ENCODE assay signal across 25 cellular contexts in the genomic region with DNA sequence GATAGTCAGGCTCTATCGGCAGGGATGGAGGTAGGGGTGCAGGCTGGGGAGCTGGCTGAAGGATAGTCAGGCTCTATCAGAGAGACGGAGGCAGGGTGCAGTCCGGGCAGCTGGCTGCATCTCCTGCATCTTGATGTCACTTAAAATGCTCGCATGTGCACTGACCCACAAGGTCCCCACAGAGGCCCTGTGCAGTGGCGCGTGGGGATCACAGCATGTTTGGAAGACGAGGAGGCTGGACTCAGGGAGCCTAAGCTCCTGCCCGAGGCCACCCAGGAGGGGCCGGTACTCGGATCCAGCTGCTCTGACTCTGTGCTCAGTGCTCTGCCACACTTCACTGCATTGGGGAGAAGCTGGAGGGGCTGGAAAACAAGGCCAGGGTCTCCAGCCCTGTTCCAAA.
DNase-seq lines count a peak whose midpoint lies in the region; ATAC-seq and TF ChIP-seq lines count a peak whose summit lies in the region.
"Had no signal": no experiment of that assay in that cellular context is flagged by ENCODE, and none has a peak within 500 bp of the region (broad histone marks: within the 10 kb centered on the region; RNA-seq: fewer than 3 reads in every experiment).

No MANE protein-coding gene starts in this region.

- H3K27ac ChIP-seq in left ventricle myocardium inferior (replicated peaks) (no peak overlapping the region), RWPE2 (ENCODE audit: poor library complexity, severe bottlenecking) (no peak overlapping the region), lower lobe of right lung (no peak overlapping the region), sigmoid colon (no peak overlapping the region), foreskin keratinocyte (no peak overlapping the region)
- H3K27ac ChIP-seq: A549, KMS-11, PC-9, RWPE1, SJCRH30 had no signal

- TF ChIP-seq EP300 in sigmoid colon (IDR thresholded peaks at IDR 0.05) = no peak

- H3K4me1 ChIP-seq in left ventricle myocardium inferior = no peaks in the 10 kb centered on the region
- H3K4me1 ChIP-seq in RWPE2 (ENCODE audit: insufficient read depth, poor library complexity, severe bottlenecking) = no peaks in the 10 kb centered on the region
- no peaks in the 10 kb centered on the region for H3K4me1 ChIP-seq in lower lobe of right lung
- no peaks in the 10 kb centered on the region for H3K4me1 ChIP-seq in sigmoid colon
- no peaks in the 10 kb centered on the region for H3K4me1 ChIP-seq in foreskin keratinocyte
- H3K4me1 ChIP-seq: A549, Caco-2, HAP-1, SJCRH30 had no signal

- H3K27me3 ChIP-seq in left ventricle myocardium inferior (ENCODE audit: low read depth) (peaks cover 39% of the 10 kb centered on the region), RWPE2 (ENCODE audit: insufficient read depth, poor library complexity, severe bottlenecking) (peaks cover 11% of the 10 kb centered on the region), lower lobe of right lung (ENCODE audit: low read depth) (peaks cover 8% of the 10 kb centered on the region), sigmoid colon (no peaks in the 10 kb centered on the region), foreskin keratinocyte (no peaks in the 10 kb centered on the region)

- ATAC-seq in Right ventricle myocardium inferior (no peak), RWPE2 (ENCODE audit: low read depth) (no peak), lower lobe of right lung (no peak), HG02678 (IDR thresholded peaks at IDR 0.05; ENCODE audit: unreplicated experiment) (no peak), foreskin keratinocyte (no peak)
- ATAC-seq: A549, GM23338 had no signal

- no peak for TF ChIP-seq POLR2A in sigmoid colon (IDR thresholded peaks at IDR 0.05)

- H3K36me3 ChIP-seq in left ventricle myocardium inferior (no peaks in the 10 kb centered on the region), RWPE2 (ENCODE audit: low read depth) (no peaks in the 10 kb centered on the region), lower lobe of right lung (no peaks in the 10 kb centered on the region), sigmoid colon (no peaks in the 10 kb centered on the region)
- H3K36me3 ChIP-seq: HAP-1, SJCRH30 had no signal

- no peak overlapping the region for H3K4me3 ChIP-seq in left ventricle myocardium inferior
- H3K4me3 ChIP-seq in RWPE2 (ENCODE audit: severe bottlenecking) = no peak overlapping the region
- H3K4me3 ChIP-seq in lower lobe of right lung = no peak overlapping the region
- no peak overlapping the region for H3K4me3 ChIP-seq in sigmoid colon
- H3K4me3 ChIP-seq: A549, GM23338, HAP-1, PC-9, SJCRH30 had no signal

- 81 to 85% methylated on average over 10 of the region's 10 CpGs for WGBS in sigmoid colon, 2 donors

- intact Hi-C loops in Right ventricle myocardium inferior (cut with DNase I) = no loop called here
- intact Hi-C loops in left ventricle myocardium inferior (cut with micrococcal nuclease) = no loop called here
- intact Hi-C loops in lower lobe of right lung (cut with DNase I) = no loop called here
- intact Hi-C loops in sigmoid colon (cut with DNase I) = no loop called here

- H3K9me3 ChIP-seq in left ventricle myocardium inferior (replicated peaks) = no peaks in the 10 kb centered on the region
- H3K9me3 ChIP-seq in RWPE2 (ENCODE audit: severe bottlenecking) = no peaks in the 10 kb centered on the region
- no peaks in the 10 kb centered on the region for H3K9me3 ChIP-seq in lower lobe of right lung
- no peaks in the 10 kb centered on the region for H3K9me3 ChIP-seq in sigmoid colon
- H3K9me3 ChIP-seq: Caco-2, HAP-1, SJCRH30 had no signal

- TF ChIP-seq CTCF in left ventricle myocardium inferior (IDR thresholded peaks at IDR 0.05; ENCODE audit: borderline replicate concordance) = no peak
- no peak for TF ChIP-seq CTCF in RWPE2 (IDR thresholded peaks at IDR 0.05; ENCODE audit: poor library complexity, severe bottlenecking)
- no peak for TF ChIP-seq CTCF in lower lobe of right lung (IDR thresholded peaks at IDR 0.05)
- TF ChIP-seq CTCF in sigmoid colon (IDR thresholded peaks at IDR 0.05) = no peak
- TF ChIP-seq CTCF in foreskin keratinocyte (conservative IDR thresholded peaks at IDR 0.05) = no peak

- DNase-seq in Right ventricle myocardium inferior (ENCODE audit: missing footprints) = peak; percentile 51
- no peak for DNase-seq in left ventricle myocardium inferior
- DNase-seq in RWPE2 (ENCODE audit: low spot score) = peak; percentile 33
- DNase-seq in lower lobe of right lung = peak; percentile 33
- peak; percentile 46 for DNase-seq in sigmoid colon
- no peak for DNase-seq in iPS-NIHi7 (ENCODE audit: extremely low spot score)
- DNase-seq in foreskin keratinocyte = no peak
- DNase-seq: Caco-2; CD4-positive, alpha-beta memory T cell; DMS 273 treated with DMSO at 0.1 percent for 48 hours; IMR-90; NCI-H1105; NCI-H146; NCI-H2029; NCI-H226; NCI-H510A treated with DMSO at 0.1 percent for 48 hours; NCI-H748 treated with DMSO at 0.1 percent for 48 hours; PC-9; SJCRH30 had no signal

Comparison
In these comparisons a context has a peak if more than half of its experiments do, and no peak if none do; other contexts are left out.
1. DNase-seq: peak in Right ventricle myocardium inferior (single experiment), RWPE2 (single experiment), lower lobe of right lung (single experiment) and sigmoid colon (single experiment); none in left ventricle myocardium inferior (single experiment), iPS-NIHi7 (single experiment) and foreskin keratinocyte (0 of 2).